Comparison of ENCODE assay signal across 27 cellular contexts in the genomic region with DNA sequence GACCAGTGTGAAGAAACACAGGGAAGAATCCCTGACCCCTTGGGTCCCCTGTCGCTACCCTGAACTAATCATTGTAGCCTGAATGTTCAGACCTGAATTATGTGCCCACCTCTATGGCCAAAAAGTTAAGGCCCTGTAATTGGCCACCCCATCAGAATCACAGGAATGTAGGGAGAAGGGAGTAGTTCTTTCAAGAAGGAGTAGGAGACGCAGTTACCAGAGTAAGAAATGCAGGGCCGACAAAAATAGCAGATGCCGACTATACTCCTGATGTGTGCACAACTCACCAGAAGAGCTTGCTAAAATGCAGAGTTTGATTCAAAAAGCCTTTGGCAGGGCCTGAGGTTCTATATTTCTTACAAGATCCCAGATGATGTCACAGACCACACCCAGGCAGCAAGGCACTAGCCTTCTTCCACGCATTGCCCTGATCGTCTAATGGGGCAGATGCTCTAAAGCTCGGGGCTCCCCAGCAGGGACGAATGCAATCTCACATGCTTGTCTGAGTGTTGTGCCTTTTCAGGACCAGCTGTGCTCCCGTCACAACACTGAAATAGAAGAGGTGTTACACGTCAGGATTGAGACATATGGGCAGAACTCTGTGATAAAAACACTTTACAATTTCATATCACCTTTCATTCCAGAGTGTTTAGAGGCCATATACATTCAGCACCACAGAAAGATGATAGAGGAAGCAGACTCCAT.
"Had no signal": no experiment of that assay in that cellular context is flagged by ENCODE, and none has a peak within 500 bp of the region (broad histone marks: within the 10 kb centered on the region; RNA-seq: fewer than 3 reads in every experiment).

No MANE protein-coding gene starts in this region.

- H3K27ac ChIP-seq: breast epithelium, coronary artery, dorsolateral prefrontal cortex, gastroesophageal sphincter, left ventricle myocardium inferior, neutrophil, right lobe of liver, tibial nerve had no signal

- H3K4me3 ChIP-seq: breast epithelium, coronary artery, dorsolateral prefrontal cortex, gastroesophageal sphincter, left ventricle myocardium inferior, lung, mucosa of descending colon, right lobe of liver, tibial nerve had no signal

- DNase-seq: activated CD4-positive, alpha-beta T cell treated with anti-CD3 and anti-CD28 coated beads for 36 hours; activated CD4-positive, CD25-positive, alpha-beta regulatory T cell; activated CD8-positive, alpha-beta memory T cell treated with anti-CD3 and anti-CD28 coated beads, Interleukin-2, amount 10 ng/mL, durations not matched to agents 7 days and 5 days; activated CD8-positive, alpha-beta T cell treated with anti-CD3 and anti-CD28 coated beads, Interleukin-2, amount 10 ng/mL, durations not matched to agents 7 days and 5 days; activated naive CD4-positive, alpha-beta T cell; activated T-cell treated with anti-CD3 and anti-CD28 coated beads, Interleukin-2, amount 50 U/mL, for 48 hours; dorsolateral prefrontal cortex; effector memory CD8-positive, alpha-beta T cell; head of caudate nucleus; left ventricle myocardium inferior; mucosa of descending colon; right lobe of liver; stimulated activated CD4-positive, alpha-beta T cell treated with anti-CD3 and anti-CD28 coated beads, Interleukin-2, amount 100 ng/mL, for 48 hours; stimulated activated naive CD4-positive, alpha-beta T cell treated with Interleukin-2 at 50 U/mL for 16 hours had no signal

- H3K36me3 Mint-ChIP-seq: activated CD8-positive, alpha-beta memory T cell treated with anti-CD3 and anti-CD28 coated beads, Interleukin-2, amount 10 ng/mL, durations not matched to agents 7 days and 5 days; activated naive CD4-positive, alpha-beta T cell treated with anti-CD3 and anti-CD28 coated beads, Interleukin-2, amount 50 U/mL, for 72 hours; natural killer cell treated with Interleukin-12 subunit alpha and Interleukin-12 subunit beta and Interleukin-15 and Interleukin-18, amount 100 ng/mL, for 72 hours had no signal

- H3K4me1 ChIP-seq: breast epithelium, gastroesophageal sphincter, left ventricle myocardium inferior, right lobe of liver had no signal

- H3K27me3 ChIP-seq: gastroesophageal sphincter had no signal

- H3K36me3 ChIP-seq: breast epithelium, gastroesophageal sphincter, left ventricle myocardium inferior, neutrophil, right lobe of liver, tibial nerve had no signal

- H3K9me3 Mint-ChIP-seq: activated naive CD4-positive, alpha-beta T cell treated with anti-CD3 and anti-CD28 coated beads, Interleukin-2, amount 50 U/mL, for 72 hours; central memory CD8-positive, alpha-beta T cell; effector memory CD8-positive, alpha-beta T cell; natural killer cell treated with Interleukin-12 subunit alpha and Interleukin-12 subunit beta and Interleukin-15 and Interleukin-18, amount 100 ng/mL, for 72 hours; T-helper 2 cell treated with Interferon-gamma antibody and Interleukin-4, amounts not matched to agents 5 μg/mL and 100 μg/mL, for 36 hours had no signal

- H3K4me1 Mint-ChIP-seq: activated CD4-positive, alpha-beta T cell treated with anti-CD3 and anti-CD28 coated beads for 36 hours; activated CD8-positive, alpha-beta memory T cell treated with anti-CD3 and anti-CD28 coated beads, Interleukin-2, amount 10 ng/mL, durations not matched to agents 7 days and 5 days; central memory CD8-positive, alpha-beta T cell had no signal

- H3K4me3 Mint-ChIP-seq: activated CD4-positive, alpha-beta T cell treated with anti-CD3 and anti-CD28 coated beads for 36 hours; activated CD8-positive, alpha-beta memory T cell treated with anti-CD3 and anti-CD28 coated beads, Interleukin-2, amount 10 ng/mL, durations not matched to agents 7 days and 5 days; activated CD8-positive, alpha-beta T cell treated with anti-CD3 and anti-CD28 coated beads, Interleukin-2, amount 10 ng/mL, durations not matched to agents 7 days and 5 days; central memory CD8-positive, alpha-beta T cell; effector memory CD8-positive, alpha-beta T cell; natural killer cell treated with Interleukin-12 subunit alpha and Interleukin-12 subunit beta and Interleukin-15 and Interleukin-18, amount 100 ng/mL, for 72 hours; T-helper 2 cell treated with Interferon-gamma antibody and Interleukin-4, amounts not matched to agents 5 μg/mL and 100 μg/mL, for 36 hours had no signal

- H3K9me3 ChIP-seq: breast epithelium, gastroesophageal sphincter, left ventricle myocardium inferior, mucosa of descending colon, neutrophil, right lobe of liver, tibial nerve had no signal

- ATAC-seq: activated CD4-positive, alpha-beta T cell treated with anti-CD3 and anti-CD28 coated beads for 36 hours; activated CD8-positive, alpha-beta memory T cell treated with anti-CD3 and anti-CD28 coated beads, Interleukin-2, amount 10 ng/mL, durations not matched to agents 7 days and 5 days; activated CD8-positive, alpha-beta T cell treated with anti-CD3 and anti-CD28 coated beads, Interleukin-2, amount 10 ng/mL, durations not matched to agents 7 days and 5 days; activated naive CD4-positive, alpha-beta T cell treated with anti-CD3 and anti-CD28 coated beads, Interleukin-2, amount 50 U/mL, for 72 hours; effector memory CD8-positive, alpha-beta T cell; gastroesophageal sphincter; mucosa of descending colon; natural killer cell treated with Interleukin-12 subunit alpha and Interleukin-12 subunit beta and Interleukin-15 and Interleukin-18, amount 100 ng/mL, for 72 hours; right lobe of liver had no signal

- FAIRE-seq: endothelial cell of umbilical vein, islet of Langerhans, urothelium cell line had no signal

- H3K27ac Mint-ChIP-seq: activated CD4-positive, alpha-beta T cell treated with anti-CD3 and anti-CD28 coated beads for 36 hours; activated CD8-positive, alpha-beta memory T cell treated with anti-CD3 and anti-CD28 coated beads, Interleukin-2, amount 10 ng/mL, durations not matched to agents 7 days and 5 days; activated CD8-positive, alpha-beta T cell treated with anti-CD3 and anti-CD28 coated beads, Interleukin-2, amount 10 ng/mL, durations not matched to agents 7 days and 5 days; activated naive CD4-positive, alpha-beta T cell treated with anti-CD3 and anti-CD28 coated beads, Interleukin-2, amount 50 U/mL, for 72 hours; effector memory CD8-positive, alpha-beta T cell; natural killer cell treated with Interleukin-12 subunit alpha and Interleukin-12 subunit beta and Interleukin-15 and Interleukin-18, amount 100 ng/mL, for 72 hours; T-helper 2 cell treated with Interferon-gamma antibody and Interleukin-4, amounts not matched to agents 5 μg/mL and 100 μg/mL, for 36 hours had no signal
